Comparison of ENCODE assay signal across 8 cellular contexts in the genomic region with DNA sequence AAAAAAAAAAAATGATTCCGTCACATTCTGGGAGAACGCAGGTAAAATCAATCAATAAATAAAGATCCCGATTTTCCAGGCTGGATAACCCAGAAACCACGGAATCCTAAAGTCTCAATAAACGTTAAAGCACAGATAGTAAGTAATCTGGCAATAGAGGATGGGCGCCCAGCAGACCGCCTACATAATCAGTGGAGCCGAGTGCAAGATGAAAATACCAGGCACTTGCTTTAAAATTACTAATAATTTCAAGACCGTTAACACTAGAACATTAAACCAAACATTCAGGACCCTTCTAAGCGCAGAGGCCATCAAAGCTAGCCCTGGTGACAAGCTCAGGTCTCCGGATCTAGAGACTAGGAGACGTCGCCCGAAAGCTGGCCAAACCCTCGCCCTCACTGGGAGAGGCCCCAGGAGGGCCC. TPM values are rescaled to one million over a fixed set of nuclear protein-coding genes. Genes with fewer than 3 reads are reported as not detected.
A peak's percentile ranks its signal among the peaks of the same experiment; 100 is the strongest.
DNase-seq lines count a peak whose midpoint lies in the region; FAIRE-seq and TF ChIP-seq lines count a peak whose summit lies in the region.

No MANE protein-coding gene starts in this region.

- peak overlapping the region; percentile 79 for H3K4me3 ChIP-seq in AG04450 (ENCODE audit: low read depth, low read length)
- H3K4me3 ChIP-seq in KMS-11 (IDR thresholded peaks at IDR 0.05; ENCODE audit: insufficient read depth, low read depth, low read length): no peak overlapping the region
- peak overlapping the region; percentile 86 for H3K4me3 ChIP-seq in mucosa of stomach (ENCODE audit: low read length)

- TF ChIP-seq POLR2A in GM12891 (IDR thresholded peaks at IDR 0.05; ENCODE audit: low read depth, low read length): no peak

- H3K27ac ChIP-seq in AG04450 (ENCODE audit: low read depth, low read length): peak overlapping the region; percentile 97
- peak overlapping the region; percentile 91 for H3K27ac ChIP-seq in KMS-11
- H3K27ac ChIP-seq in caudate nucleus (ENCODE audit: low read depth, low read length): peak overlapping the region; percentile 100

- H3K9ac ChIP-seq in KMS-11: peak overlapping the region; percentile 63
- H3K9ac ChIP-seq in mucosa of stomach (ENCODE audit: low read length): peak overlapping the region; percentile 90

- H4K20me1 ChIP-seq in KMS-11 (ENCODE audit: insufficient read depth): no peaks in the 10 kb centered on the region

- peak overlapping the region; percentile 68 for H2AFZ ChIP-seq in KMS-11 (ENCODE audit: low read depth)

- H3K36me3 ChIP-seq in KMS-11 (ENCODE audit: insufficient read depth): no peaks in the 10 kb centered on the region
- H3K36me3 ChIP-seq in mucosa of stomach (ENCODE audit: control insufficient read depth, insufficient read depth, low read length): no peaks in the 10 kb centered on the region

- no peak for FAIRE-seq in GM12891 (lab: Jason Lieb, UNC)

- POLR2A ChIA-PET in AG04450 (lab: Yijun Ruan, JAX): interaction anchor here (1.5 to 2.5 kb wide), 5 partner anchors 19 to 129 kb away, joined by 6 to 36 read pairs (median 10); a partner anchor contains a TSS

- CTCF ChIA-PET in AG04450 (lab: Charles Lee): interaction anchor here (0.6 to 2.6 kb wide), 7 partner anchors 20 to 1276 kb away, joined by 3 to 21 read pairs (median 5); a partner anchor contains a TSS

- H3K4me1 ChIP-seq in KMS-11 (ENCODE audit: low read depth, poor library complexity, severe bottlenecking): peaks cover 33% of the 10 kb centered on the region
- H3K4me1 ChIP-seq in mucosa of stomach (ENCODE audit: control insufficient read depth, insufficient read depth, low read length): peaks cover 27% of the 10 kb centered on the region

- in situ Hi-C loops in G401 (cut with HindIII; ENCODE audit: low sequenced_read_pairs): no loop called here

- H3K4me2 ChIP-seq in KMS-11: peak overlapping the region; percentile 68

- H3K9me3 ChIP-seq in AG04450 (ENCODE audit: control insufficient read depth, insufficient read depth, low read length): no peaks in the 10 kb centered on the region
- no peaks in the 10 kb centered on the region for H3K9me3 ChIP-seq in mucosa of stomach (ENCODE audit: control insufficient read depth, low read length)

- H3K27me3 ChIP-seq in AG04450 (ENCODE audit: control insufficient read depth, insufficient read depth, low read length): no peaks in the 10 kb centered on the region
- no peaks in the 10 kb centered on the region for H3K27me3 ChIP-seq in KMS-11 (ENCODE audit: insufficient read depth, low read depth)
- no peaks in the 10 kb centered on the region for H3K27me3 ChIP-seq in mucosa of stomach (ENCODE audit: control insufficient read depth, insufficient read depth, low read length)

- DNase-seq in AG04450 (ENCODE audit: low read depth, low spot score) (no peak), caudate nucleus (lab: John Stamatoyannopoulos, UW) (peak in 1 of 61 donors; percentile 35), ecto neural progenitor cell (ENCODE audit: low spot score) (no peak), GM12891 (ENCODE audit: insufficient read length, low spot score) (no peak), G401 (ENCODE audit: low spot score) (no peak)
- no peak for DNase-seq in stimulated activated CD4-positive, alpha-beta T cell treated with anti-CD3 and anti-CD28 coated beads, Interleukin-12 subunit alpha, Interleukin-12 subunit beta, amount 100 ng/mL, for 4 hours

- no peaks in the 10 kb centered on the region for H3K79me2 ChIP-seq in KMS-11 (ENCODE audit: insufficient read depth, low read depth)

- TF ChIP-seq CTCF in AG04450 (IDR thresholded peaks at IDR 0.05; ENCODE audit: low read depth, low read length): no peak
- no peak for TF ChIP-seq CTCF in KMS-11 (conservative IDR thresholded peaks at IDR 0.05; ENCODE audit: low read depth, low read length)

TF ChIP-seq in GM12891, 5 proteins besides CTCF, POLR2A, EP300 and RAD21:
- TF ChIP-seq TAF1 (IDR thresholded peaks at IDR 0.05; ENCODE audit: low read depth, low read length) (no peak), POLR2AphosphoS5 (IDR thresholded peaks at IDR 0.05; ENCODE audit: low read depth, low read length) (no peak), SPI1 (IDR thresholded peaks at IDR 0.05; ENCODE audit: low read depth, low read length) (no peak)

RNA-seq across cellular contexts. Expression of a gene that starts 1.2 kb away (rescaled TPM):
- 29.7 and 32.5 TPM in 2 replicates for polyA plus RNA-seq in AG04450 (2011; rRNA removed)
- polyA minus RNA-seq in AG04450 (2011; rRNA and poly(A)+ RNA removed): 35.4 and 43.4 TPM in 2 replicates
- 46.3 TPM for polyA plus RNA-seq in GM12891 (2012; ENCODE audit: low read depth, missing spikeins)
- total RNA-seq in G401 (2014; rRNA removed; shearing (Covaris generic)): 93.8 and 125 TPM in 2 replicates

RNA-seq across cellular contexts. Expression of a gene that starts 1.4 kb away (rescaled TPM):
- 0.41 and 0.46 TPM in 2 replicates for polyA plus RNA-seq in AG04450 (2011; rRNA removed)
- 0.23 and 0.83 TPM in 2 replicates for polyA minus RNA-seq in AG04450 (2011; rRNA and poly(A)+ RNA removed)
- polyA plus RNA-seq in GM12891 (2012; ENCODE audit: low read depth, missing spikeins): 1.0 TPM
- 1.3 and 2.8 TPM in 2 replicates for total RNA-seq in G401 (2014; rRNA removed; shearing (Covaris generic))

RNA-seq across cellular contexts. Expression of a gene that starts 17.1 kb away (rescaled TPM):
- 0.07 TPM in 1 of 2 replicates, not detected in the other for polyA plus RNA-seq in AG04450 (2011; rRNA removed)
- not detected in 2 replicates for polyA minus RNA-seq in AG04450 (2011; rRNA and poly(A)+ RNA removed)
- polyA plus RNA-seq in GM12891 (2012; ENCODE audit: low read depth, missing spikeins): 0.40 TPM
- total RNA-seq in G401 (2014; rRNA removed; shearing (Covaris generic)): 0.88 TPM in 1 of 2 replicates, not detected in the other

RNA-seq across cellular contexts. Expression of a gene that starts 19.3 kb away (rescaled TPM):
- 47.0 and 59.9 TPM in 2 replicates for polyA plus RNA-seq in AG04450 (2011; rRNA removed)
- 69.2 and 97.4 TPM in 2 replicates for polyA minus RNA-seq in AG04450 (2011; rRNA and poly(A)+ RNA removed)
- polyA plus RNA-seq in GM12891 (2012; ENCODE audit: low read depth, missing spikeins): 32.7 TPM
- 64.7 and 86.2 TPM in 2 replicates for total RNA-seq in G401 (2014; rRNA removed; shearing (Covaris generic))

RNA-seq across cellular contexts. Expression of a gene that starts 22.6 kb away (rescaled TPM):
- 80.0 and 94.9 TPM in 2 replicates for polyA plus RNA-seq in AG04450 (2011; rRNA removed)
- polyA minus RNA-seq in AG04450 (2011; rRNA and poly(A)+ RNA removed): 32.6 and 37.8 TPM in 2 replicates
- polyA plus RNA-seq in GM12891 (2012; ENCODE audit: low read depth, missing spikeins): 368 TPM
- total RNA-seq in G401 (2014; rRNA removed; shearing (Covaris generic)): 57.9 and 58.0 TPM in 2 replicates
